In the genomic region with DNA sequence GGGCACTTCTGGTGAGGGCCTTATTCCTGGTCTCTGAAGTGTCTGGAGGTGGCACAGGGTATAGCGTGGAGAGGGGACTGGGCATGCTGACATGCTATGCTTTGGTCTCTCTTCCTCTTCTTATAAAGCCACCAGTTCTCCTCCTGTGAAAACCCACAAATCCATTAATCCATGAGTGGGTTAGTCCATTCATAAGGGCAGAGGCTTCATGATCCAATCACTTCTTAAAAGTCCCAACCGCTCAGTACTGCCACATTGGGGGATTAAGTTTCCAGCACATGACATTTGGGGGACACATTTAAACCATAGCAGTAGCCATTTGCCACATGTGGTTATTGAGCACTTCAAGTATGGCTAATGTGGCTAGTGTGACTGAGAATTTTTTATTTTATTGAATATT, we compare ENCODE assay signal across 20 cellular contexts.
"Had no signal": no experiment of that assay in that cellular context is flagged by ENCODE, and none has a peak within 500 bp of the region (broad histone marks: within the 10 kb centered on the region; RNA-seq: fewer than 3 reads in every experiment).

No MANE protein-coding gene starts in this region.

- H3K36me3 ChIP-seq: gastroesophageal sphincter, left ventricle myocardium inferior, spleen, thoracic aorta had no signal

- H3K4me3 ChIP-seq: coronary artery, gastroesophageal sphincter, left ventricle myocardium inferior, spleen, thoracic aorta had no signal

- H3K27ac ChIP-seq: coronary artery, gastroesophageal sphincter, left ventricle myocardium inferior, spleen, thoracic aorta had no signal

- H3K9me3 ChIP-seq: gastroesophageal sphincter, left ventricle myocardium inferior, spleen, thoracic aorta had no signal

- FAIRE-seq: bronchial epithelial cell had no signal

- H3K27me3 ChIP-seq: spleen had no signal

- ATAC-seq: activated T-cell treated with anti-CD3 and anti-CD28 coated beads, Interleukin-2, amount 50 U/mL, for 4 hours; gastroesophageal sphincter; naive thymus-derived CD8-positive, alpha-beta T cell; WTC11 had no signal

- DNase-seq: activated CD4-positive, alpha-beta T cell treated with anti-CD3 and anti-CD28 coated beads, Interleukin-2, amount 50 U/mL, for 4 hours; activated CD8-positive, alpha-beta memory T cell treated with anti-CD3 and anti-CD28 coated beads, Interleukin-2, amount 50 U/mL, for 48 hours; activated naive CD4-positive, alpha-beta T cell treated with Interleukin-2 at 50 U/mL for 16 hours; activated naive CD8-positive, alpha-beta T cell treated with anti-CD3 and anti-CD28 coated beads, Interleukin-2, amount 10 ng/mL, durations not matched to agents 7 days and 5 days; activated T-cell treated with anti-CD3 and anti-CD28 coated beads, Interleukin-2, amount 50 U/mL, for 4 hours; amniotic stem cell; head of caudate nucleus; hypothalamus; left ventricle myocardium inferior; naive thymus-derived CD8-positive, alpha-beta T cell; retina; spleen; stimulated activated CD4-positive, alpha-beta T cell treated with anti-CD3 and anti-CD28 coated beads, Interleukin-4, amount 100 ng/mL, for 1 hour; stimulated activated naive CD4-positive, alpha-beta T cell treated with Interleukin-2 at 50 U/mL for 16 hours; T-helper 9 cell had no signal
